In the genomic region with DNA sequence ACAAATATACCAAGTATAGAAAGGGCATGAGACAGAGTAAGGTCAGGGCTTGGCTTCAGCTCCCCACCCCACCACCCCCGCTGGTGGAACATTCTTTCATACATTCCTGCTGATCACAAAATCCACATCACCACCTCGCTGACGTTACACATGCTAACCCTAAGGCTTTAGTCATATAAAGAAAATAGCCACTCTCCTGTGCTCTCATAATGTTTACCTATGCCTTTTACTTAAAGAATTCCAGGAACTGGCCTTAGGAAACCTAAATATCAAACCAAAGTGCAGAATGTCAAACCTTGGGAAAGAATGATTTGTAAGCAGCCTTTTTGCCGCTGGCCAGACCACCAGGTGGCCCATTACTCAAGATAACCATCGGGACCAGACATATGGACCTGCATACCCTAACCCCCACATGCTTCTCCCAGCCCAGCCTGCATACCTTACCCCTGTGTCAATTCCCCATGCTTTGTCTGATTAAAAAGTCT, we compare ENCODE assay signal across 14 cellular contexts.
A peak's percentile ranks its signal among the peaks of the same experiment; 100 is the strongest.
DNase-seq lines count a peak whose midpoint lies in the region; ATAC-seq lines count a peak whose summit lies in the region.
"Had no signal": no experiment of that assay in that cellular context is flagged by ENCODE, and none has a peak within 500 bp of the region (broad histone marks: within the 10 kb centered on the region; RNA-seq: fewer than 3 reads in every experiment).

No MANE protein-coding gene starts in this region.

- H3K9me3 Mint-ChIP-seq in natural killer cell treated with Interleukin-12 subunit alpha and Interleukin-12 subunit beta and Interleukin-15 and Interleukin-18, amount 100 ng/mL, for 72 hours = peaks cover under 1% of the 10 kb centered on the region

- ATAC-seq in natural killer cell treated with Interleukin-12 subunit alpha and Interleukin-12 subunit beta and Interleukin-15 and Interleukin-18, amount 100 ng/mL, for 72 hours = no peak

- no peaks in the 10 kb centered on the region for H3K27me3 Mint-ChIP-seq in natural killer cell treated with Interleukin-12 subunit alpha and Interleukin-12 subunit beta and Interleukin-15 and Interleukin-18, amount 100 ng/mL, for 72 hours
- H3K27me3 Mint-ChIP-seq: activated CD4-positive, alpha-beta memory T cell treated with anti-CD3 and anti-CD28 coated beads, Interleukin-2, amount 10 ng/mL, durations not matched to agents 7 days and 5 days had no signal

- peaks cover 6% of the 10 kb centered on the region for H3K36me3 Mint-ChIP-seq in natural killer cell treated with Interleukin-12 subunit alpha and Interleukin-12 subunit beta and Interleukin-15 and Interleukin-18, amount 100 ng/mL, for 72 hours

- DNase-seq in CD1c-positive myeloid dendritic cell (ENCODE audit: extremely low spot score) = peak; percentile 53
- DNase-seq in M059J (ENCODE audit: low read depth) = peak; percentile 73
- peak; percentile 87 for DNase-seq in dedifferentiated amniotic fluid mesenchymal stem cell (ENCODE audit: extremely low spot score)
- peak; percentile 97 for DNase-seq in non-pigmented ciliary epithelial cell (ENCODE audit: low read depth)
- DNase-seq in stimulated activated naive CD4-positive, alpha-beta T cell treated with Interleukin-2 at 50 U/mL for 16 hours (lab: John Stamatoyannopoulos, UW) = no peak
- DNase-seq in natural killer cell treated with Interleukin-12 subunit alpha and Interleukin-12 subunit beta and Interleukin-15 and Interleukin-18, amount 100 ng/mL, for 72 hours (ENCODE audit: low spot score) = no peak
- DNase-seq in NCI-H2081 treated with DMSO at 0.1 percent for 48 hours (lab: John Stamatoyannopoulos, UW) = no peak
- no peak for DNase-seq in NCI-H2081 (lab: John Stamatoyannopoulos, UW)
- DNase-seq: activated CD4-positive, alpha-beta memory T cell treated with anti-CD3 and anti-CD28 coated beads, Interleukin-2, amount 10 ng/mL, durations not matched to agents 7 days and 5 days; amygdala; DMS 273 treated with DMSO at 0.1 percent for 48 hours; left ventricle myocardium inferior; NCI-H69; T-helper 1 cell had no signal

- no peak overlapping the region for H3K4me3 Mint-ChIP-seq in natural killer cell treated with Interleukin-12 subunit alpha and Interleukin-12 subunit beta and Interleukin-15 and Interleukin-18, amount 100 ng/mL, for 72 hours
- H3K4me3 Mint-ChIP-seq: activated CD4-positive, alpha-beta memory T cell treated with anti-CD3 and anti-CD28 coated beads, Interleukin-2, amount 10 ng/mL, durations not matched to agents 7 days and 5 days had no signal

- peak overlapping the region in 1 of 2 donors; percentile 58 for H3K27ac Mint-ChIP-seq in natural killer cell treated with Interleukin-12 subunit alpha and Interleukin-12 subunit beta and Interleukin-15 and Interleukin-18, amount 100 ng/mL, for 72 hours
- H3K27ac Mint-ChIP-seq: activated CD4-positive, alpha-beta memory T cell treated with anti-CD3 and anti-CD28 coated beads, Interleukin-2, amount 10 ng/mL, durations not matched to agents 7 days and 5 days had no signal

- peaks cover 2 to 12% of the 10 kb centered on the region in 2 donors for H3K4me1 Mint-ChIP-seq in natural killer cell treated with Interleukin-12 subunit alpha and Interleukin-12 subunit beta and Interleukin-15 and Interleukin-18, amount 100 ng/mL, for 72 hours (ENCODE audit: low read depth in 2 of 2)

Comparison
In these comparisons a context has a peak if more than half of its experiments do, and no peak if none do; other contexts are left out.
1. DNase-seq: peak in CD1c-positive myeloid dendritic cell (single experiment), M059J (single experiment), dedifferentiated amniotic fluid mesenchymal stem cell (single experiment) and non-pigmented ciliary epithelial cell (single experiment); none in stimulated activated naive CD4-positive, alpha-beta T cell treated with Interleukin-2 at 50 U/mL for 16 hours (single experiment), natural killer cell treated with Interleukin-12 subunit alpha and Interleukin-12 subunit beta and Interleukin-15 and Interleukin-18, amount 100 ng/mL, for 72 hours (single experiment), NCI-H2081 treated with DMSO at 0.1 percent for 48 hours (single experiment) and NCI-H2081 (0 of 2).